Comparison of ENCODE assay signal across 19 cellular contexts in genomic region chr17:42178817-42179216, GRCh38. TPM values are rescaled to one million over a fixed set of nuclear protein-coding genes. Genes with fewer than 3 reads are reported as not detected.
DNase-seq lines count a peak whose midpoint lies in the region; ATAC-seq, FAIRE-seq and TF ChIP-seq lines count a peak whose summit lies in the region.
"Had no signal": no experiment of that assay in that cellular context is flagged by ENCODE, and none has a peak within 500 bp of the region (broad histone marks: within the 10 kb centered on the region; RNA-seq: fewer than 3 reads in every experiment).

No MANE protein-coding gene starts in this region.

- H3K27ac ChIP-seq in MM.1S (ENCODE audit: low read length) (peak overlapping the region; percentile 13; the same call in 1 of the 2 replicates), GM12878 (ENCODE audit: control insufficient read depth, insufficient read depth) (no peak overlapping the region), substantia nigra (ENCODE audit: low read depth, low read length, poor library complexity, severe bottlenecking) (no peak overlapping the region)
- H3K27ac ChIP-seq: uterus had no signal

- POLR2A ChIA-PET in GM12878 (lab: Charles Lee), result interaction anchor here (0.5 to 2.0 kb wide), 3 partner anchors 24 to 165 kb away, joined by 3 to 6 read pairs (median 6); partner anchors contain the start of gene RAB5C

- H2AFZ ChIP-seq in MM.1S (ENCODE audit: low read length), result no peak overlapping the region
- no peak overlapping the region for H2AFZ ChIP-seq in GM12878 (ENCODE audit: control insufficient read depth, low read depth, low read length)

- SMC1A ChIA-PET in GM12878 (lab: Charles Lee; ENCODE audit: uncharacterized antibody, unreplicated experiment), result interaction anchor here (1.0 to 4.7 kb wide), 5 partner anchors 16 to 59 kb away, joined by 3 to 53 read pairs (median 5); partner anchors contain the start of genes GHDC, KAT2A and RAB5C

- H3K4me3 ChIP-seq in MM.1S (ENCODE audit: low read length), result no peak overlapping the region
- H3K4me3 ChIP-seq in GM12878, result no peak overlapping the region
- H3K4me3 ChIP-seq: MG63, uterus had no signal

- intact Hi-C loops in GM12878 (cut with micrococcal nuclease; ENCODE audit: unreplicated experiment), result no loop called here

- H3K9ac ChIP-seq in MM.1S (ENCODE audit: low read length), result no peak overlapping the region
- H3K9ac ChIP-seq in GM12878 (ENCODE audit: control insufficient read depth, insufficient read depth, low read length), result no peak overlapping the region

- no peak for TF ChIP-seq RAD21 in GM12878 (IDR thresholded peaks at IDR 0.05; ENCODE audit: insufficient read depth, low read depth, low read length)

- H3K36me3 ChIP-seq in MM.1S (replicated peaks; ENCODE audit: insufficient read depth, low read length), result no peaks in the 10 kb centered on the region
- H3K36me3 ChIP-seq in GM12878 (ENCODE audit: control insufficient read depth in 2 of 2, insufficient read depth in 2 of 2, low read length in 1 of 2), result no peaks in the 10 kb centered on the region
- H3K36me3 ChIP-seq: MG63, uterus had no signal

- no peaks in the 10 kb centered on the region for H3K9me2 ChIP-seq in MM.1S (replicated peaks; ENCODE audit: insufficient read depth, low read length)

- peak; percentile 60 for ATAC-seq in GM12878
- ATAC-seq in HG02623 (IDR thresholded peaks at IDR 0.05; ENCODE audit: unreplicated experiment), result no peak
- ATAC-seq: T-cell had no signal

- peak; percentile 65 for FAIRE-seq in GM12878 (lab: Jason Lieb, UNC)

- TF ChIP-seq EP300 in GM12878 (IDR thresholded peaks at IDR 0.05; ENCODE audit: borderline replicate concordance in 1 of 2, control insufficient read depth in 1 of 2, low read depth in 2 of 2, low read length in 2 of 2), result no peak

- H3K4me2 ChIP-seq in MM.1S (ENCODE audit: low read depth, low read length) (peak overlapping the region; percentile 49; the same call in 1 of the 2 replicates), GM12878 (ENCODE audit: control insufficient read depth, insufficient read depth) (peak overlapping the region; percentile 11; the same call in 1 of the 2 replicates)

- in situ Hi-C loops in GM12878 (cut with MboI), result no loop called here

- no TSS peak for BruUV-seq in GM12878 (replicated peaks; lab: Mats Ljungman, UMichigan)

- no peak for TF ChIP-seq CTCF in MM.1S (IDR thresholded peaks at IDR 0.05; ENCODE audit: low read length)
- no peak for TF ChIP-seq CTCF in GM12878 (IDR thresholded peaks at IDR 0.05 in 2 of 3, conservative IDR thresholded peaks at IDR 0.05 in 1 of 3; ENCODE audit: control insufficient read depth in 2 of 3, extremely low read depth in 1 of 3, insufficient read depth in 1 of 3, low read depth in 3 of 3, low read length in 3 of 3)

- TF ChIP-seq POLR2A in GM12878 (IDR thresholded peaks at IDR 0.05; ENCODE audit: low read depth, low read length), result no peak

- no peaks in the 10 kb centered on the region for H3K79me2 ChIP-seq in MM.1S (ENCODE audit: low read length)
- H3K79me2 ChIP-seq in GM12878 (ENCODE audit: control insufficient read depth, insufficient read depth, low read length), result no peaks in the 10 kb centered on the region

- H3K4me1 ChIP-seq in MM.1S (ENCODE audit: low read length) (peaks cover 35% of the 10 kb centered on the region), GM12878 (ENCODE audit: control insufficient read depth, insufficient read depth, low read length) (peaks cover 32% of the 10 kb centered on the region)

- no peaks in the 10 kb centered on the region for H3K27me3 ChIP-seq in MM.1S (replicated peaks; ENCODE audit: insufficient read depth, low read length)
- no peaks in the 10 kb centered on the region for H3K27me3 ChIP-seq in GM12878 (replicated peaks in 1 of 2; ENCODE audit: control insufficient read depth in 2 of 2, insufficient read depth in 2 of 2, low read length in 1 of 2)

- CTCF ChIA-PET in GM12878 (lab: Yijun Ruan, JAX), result interaction anchor here (0.6 to 4.6 kb wide), 11 partner anchors 10 to 262 kb away, joined by 3 to 138 read pairs (median 3); partner anchors contain the start of gene KAT2A

- peaks cover 27% of the 10 kb centered on the region; the same call in 1 of the 2 replicates for H3F3A ChIP-seq in MM.1S (ENCODE audit: insufficient read depth, low read length)

- DNase-seq in stimulated activated naive CD4-positive, alpha-beta T cell treated with Interleukin-2 at 50 U/mL for 16 hours (lab: John Stamatoyannopoulos, UW), result peak; percentile 8
- DNase-seq in stimulated activated naive CD4-positive, alpha-beta T cell (lab: John Stamatoyannopoulos, UW), result no peak
- peak; percentile 79 for DNase-seq in MM.1S
- DNase-seq in GM12878 (ENCODE audit: low read depth, low spot score), result no peak
- no peak for DNase-seq in NCI-H2081 treated with DMSO at 0.1 percent for 48 hours (lab: John Stamatoyannopoulos, UW)
- DNase-seq in NCI-H2029 treated with DMSO at 0.1 percent for 48 hours (lab: John Stamatoyannopoulos, UW), result no peak
- DNase-seq in substantia nigra (lab: John Stamatoyannopoulos, UW), result no peak
- DNase-seq: activated CD4-positive, alpha-beta T cell treated with anti-CD3 and anti-CD28 coated beads, Interleukin-2, amount 50 U/mL, for 4 hours; activated naive CD4-positive, alpha-beta T cell treated with anti-CD3 and anti-CD28 coated beads for 36 hours; head of caudate nucleus; kidney glomerular epithelial cell; MG63; NCI-H2227 treated with DMSO at 0.1 percent for 48 hours; uterus had no signal

- no peaks in the 10 kb centered on the region for H4K20me1 ChIP-seq in MM.1S (ENCODE audit: insufficient read depth, low read length)
- H4K20me1 ChIP-seq in GM12878 (ENCODE audit: control insufficient read depth, insufficient read depth), result no peaks in the 10 kb centered on the region

- H3K9me3 ChIP-seq in MM.1S (replicated peaks; ENCODE audit: insufficient read depth, low read length), result no peaks in the 10 kb centered on the region
- no peaks in the 10 kb centered on the region for H3K9me3 ChIP-seq in GM12878 (replicated peaks; ENCODE audit: control insufficient read depth, insufficient read depth, low read length)
- H3K9me3 ChIP-seq: MG63, uterus had no signal

- RAD21 ChIA-PET in GM12878 (lab: Charles Lee; ENCODE audit: unreplicated experiment), result interaction anchor here (0.5 to 4.7 kb wide), 3 partner anchors 59 to 217 kb away, joined by 3 to 78 read pairs (median 5); partner anchors contain the start of gene KAT2A

- 1% methylated on average over 14 of the region's 14 CpGs for WGBS in GM12878 (ENCODE audit: insufficient coverage, insufficient replicate concordance, low lambda C conversion rate, missing lambda C conversion rate)

RNA-seq across cellular contexts. Expression of gene KCNH4, which starts 2.1 kb away (rescaled TPM):
- total RNA-seq in GM12878 (2013; cell fraction: nucleolus; rRNA removed), result 1.3 and 1.7 TPM in 2 replicates
- total RNA-seq in GM12878 (2014; rRNA removed), result 0.06 TPM in 1 of 2 replicates, not detected in the other
- total RNA-seq in GM12878 (2014; rRNA removed; fragmentation: Illumina TruSeq; extraction: Trizol), result 0.09 TPM in 1 of 2 replicates, not detected in the other
- total RNA-seq in GM12878 (2021), result 0.19 and 0.26 TPM in 2 replicates
- 0.12 TPM for polyA plus RNA-seq in GM12878 (2011; ENCODE audit: low read depth)
- polyA plus RNA-seq in GM12878 (2011; rRNA removed), result 0.39 and 0.88 TPM in 2 replicates
- 1.2 and 1.4 TPM in 2 replicates for polyA plus RNA-seq in GM12878 (2011; cell fraction: cytosol; rRNA removed)
- 2.5 and 3.5 TPM in 2 replicates for polyA plus RNA-seq in GM12878 (2011; cell fraction: nucleus; rRNA removed)
- polyA plus RNA-seq in GM12878 (2012), result 0.21 and 0.28 TPM in 2 replicates
- 0.12 TPM in 1 of 2 replicates, not detected in the other for polyA plus RNA-seq in GM12878 (2014; fragmentation: Illumina TruSeq; extraction: Trizol)
- under 1 TPM in 1 of 2 experiments, not detected in 1; 0.04 TPM for polyA plus RNA-seq in GM12878 (2014; fragmentation: Nextera tagmentation; extraction: Ambion mirVana)
- polyA plus RNA-seq in GM12878 (2014; rRNA removed), result 0.10 and 0.30 TPM in 2 replicates
- under 1 TPM; 0.03 to 0.09 TPM for polyA plus RNA-seq in GM12878 (2016; fragmentation: Nextera tagmentation; extraction: Ambion mirVana)
- polyA minus RNA-seq in GM12878 (2011; rRNA and poly(A)+ RNA removed), result 1.2 and 1.3 TPM in 2 replicates
- polyA minus RNA-seq in GM12878 (2011; cell fraction: cytosol; rRNA and poly(A)+ RNA removed), result 0.42 TPM in 1 of 2 replicates, not detected in the other
- polyA minus RNA-seq in GM12878 (2011; cell fraction: nucleus; rRNA and poly(A)+ RNA removed), result 0.73 and 1.3 TPM in 2 replicates
- total RNA-seq: HT-29, pulmonary artery endothelial cell had no signal

RNA-seq across cellular contexts. Expression of gene HCRT, which starts 6.4 kb away (rescaled TPM):
- total RNA-seq in GM12878 (2013; cell fraction: nucleolus; rRNA removed), result not detected in 2 replicates
- total RNA-seq in GM12878 (2014; rRNA removed) (not detected in 2 replicates), GM12878 (2014; rRNA removed; fragmentation: Illumina TruSeq; extraction: Trizol) (not detected in 2 replicates), GM12878 (2021) (0.41 TPM in 1 of 2 replicates, not detected in the other)
- polyA plus RNA-seq in GM12878 (2011; ENCODE audit: low read depth), result not detected
- polyA plus RNA-seq in GM12878 (2011; rRNA removed) (not detected in 2 replicates), GM12878 (2014; fragmentation: Illumina TruSeq; extraction: Trizol) (not detected in 2 replicates), GM12878 (2014; fragmentation: Nextera tagmentation; extraction: Ambion mirVana) (not detected), GM12878 (2014; rRNA removed) (not detected in 2 replicates), GM12878 (2016; fragmentation: Nextera tagmentation; extraction: Ambion mirVana) (not detected)
- not detected in 2 replicates for polyA plus RNA-seq in GM12878 (2011; cell fraction: cytosol; rRNA removed)
- not detected in 2 replicates for polyA plus RNA-seq in GM12878 (2011; cell fraction: nucleus; rRNA removed)
- not detected in 2 replicates for polyA plus RNA-seq in GM12878 (2012)
- polyA minus RNA-seq in GM12878 (2011; rRNA and poly(A)+ RNA removed), result not detected in 2 replicates
- not detected in 2 replicates for polyA minus RNA-seq in GM12878 (2011; cell fraction: cytosol; rRNA and poly(A)+ RNA removed)
- polyA minus RNA-seq in GM12878 (2011; cell fraction: nucleus; rRNA and poly(A)+ RNA removed), result not detected in 2 replicates
- total RNA-seq: activated naive CD4-positive, alpha-beta T cell treated with anti-CD3 and anti-CD28 coated beads for 36 hours; HT-29; mucosa of gallbladder; pulmonary artery endothelial cell; T-cell had no signal

RNA-seq across cellular contexts. Expression of gene GHDC, which starts 15.5 kb away (rescaled TPM):
- 40.6 and 47.9 TPM in 2 replicates for total RNA-seq in GM12878 (2013; cell fraction: nucleolus; rRNA removed)
- total RNA-seq in GM12878 (2014; rRNA removed) (17.2 and 17.6 TPM in 2 replicates), GM12878 (2014; rRNA removed; fragmentation: Illumina TruSeq; extraction: Trizol) (6.8 TPM in 2 replicates), GM12878 (2021) (20.6 and 21.2 TPM in 2 replicates)
- 9.4 TPM for polyA plus RNA-seq in GM12878 (2011; ENCODE audit: low read depth)
- polyA plus RNA-seq in GM12878 (2011; rRNA removed) (6.1 and 12.3 TPM in 2 replicates), GM12878 (2014; fragmentation: Illumina TruSeq; extraction: Trizol) (4.1 and 6.5 TPM in 2 replicates), GM12878 (2014; fragmentation: Nextera tagmentation; extraction: Ambion mirVana) (1 to 10 TPM in 1 of 2 experiments, under 1 TPM in 1; 0.72 to 2.2 TPM), GM12878 (2014; rRNA removed) (20.4 and 20.5 TPM in 2 replicates), GM12878 (2016; fragmentation: Nextera tagmentation; extraction: Ambion mirVana) (10 to 100 TPM; 13.5 to 15.5 TPM)
- 13.2 and 23.1 TPM in 2 replicates for polyA plus RNA-seq in GM12878 (2011; cell fraction: cytosol; rRNA removed)
- polyA plus RNA-seq in GM12878 (2011; cell fraction: nucleus; rRNA removed), result 63.3 and 67.9 TPM in 2 replicates
- 16.6 and 21.5 TPM in 2 replicates for polyA plus RNA-seq in GM12878 (2012)
- polyA minus RNA-seq in GM12878 (2011; rRNA and poly(A)+ RNA removed), result 6.4 and 21.6 TPM in 2 replicates
- 10.2 and 12.4 TPM in 2 replicates for polyA minus RNA-seq in GM12878 (2011; cell fraction: cytosol; rRNA and poly(A)+ RNA removed)
- 12.3 and 16.6 TPM in 2 replicates for polyA minus RNA-seq in GM12878 (2011; cell fraction: nucleus; rRNA and poly(A)+ RNA removed)

RNA-seq across cellular contexts. Expression of gene RAB5C, which starts 24.0 kb away (rescaled TPM):
- 14.4 and 17.0 TPM in 2 replicates for total RNA-seq in GM12878 (2013; cell fraction: nucleolus; rRNA removed)
- total RNA-seq in GM12878 (2014; rRNA removed) (52.9 and 60.5 TPM in 2 replicates), GM12878 (2014; rRNA removed; fragmentation: Illumina TruSeq; extraction: Trizol) (42.3 and 42.9 TPM in 2 replicates), GM12878 (2021) (67.7 and 70.7 TPM in 2 replicates)
- polyA plus RNA-seq in GM12878 (2011; ENCODE audit: low read depth), result 30.0 TPM
- polyA plus RNA-seq in GM12878 (2011; rRNA removed) (51.7 and 90.4 TPM in 2 replicates), GM12878 (2014; fragmentation: Illumina TruSeq; extraction: Trizol) (40.8 and 80.7 TPM in 2 replicates), GM12878 (2014; fragmentation: Nextera tagmentation; extraction: Ambion mirVana) (1 to 10 TPM; 1.2 to 1.7 TPM), GM12878 (2014; rRNA removed) (91.9 and 94.4 TPM in 2 replicates), GM12878 (2016; fragmentation: Nextera tagmentation; extraction: Ambion mirVana) (10 to 100 TPM; 49.9 to 51.7 TPM)
- polyA plus RNA-seq in GM12878 (2011; cell fraction: cytosol; rRNA removed), result 117 and 153 TPM in 2 replicates
- polyA plus RNA-seq in GM12878 (2011; cell fraction: nucleus; rRNA removed), result 54.9 and 70.0 TPM in 2 replicates
- polyA plus RNA-seq in GM12878 (2012), result 46.1 and 53.6 TPM in 2 replicates
- 35.5 and 46.5 TPM in 2 replicates for polyA minus RNA-seq in GM12878 (2011; rRNA and poly(A)+ RNA removed)
- polyA minus RNA-seq in GM12878 (2011; cell fraction: cytosol; rRNA and poly(A)+ RNA removed), result 16.0 and 32.4 TPM in 2 replicates
- 7.0 and 10.0 TPM in 2 replicates for polyA minus RNA-seq in GM12878 (2011; cell fraction: nucleus; rRNA and poly(A)+ RNA removed)

RNA-seq across cellular contexts. Expression of gene HSPB9, which starts 56.2 kb away (rescaled TPM):
- total RNA-seq in GM12878 (2013; cell fraction: nucleolus; rRNA removed), result not detected in 2 replicates
- total RNA-seq in GM12878 (2014; rRNA removed) (not detected in 2 replicates), GM12878 (2014; rRNA removed; fragmentation: Illumina TruSeq; extraction: Trizol) (not detected in 2 replicates), GM12878 (2021) (not detected in 2 replicates)
- 0.13 TPM for polyA plus RNA-seq in GM12878 (2011; ENCODE audit: low read depth)
- polyA plus RNA-seq in GM12878 (2011; rRNA removed) (0.04 and 0.07 TPM in 2 replicates), GM12878 (2014; fragmentation: Illumina TruSeq; extraction: Trizol) (not detected in 2 replicates), GM12878 (2014; fragmentation: Nextera tagmentation; extraction: Ambion mirVana) (not detected), GM12878 (2014; rRNA removed) (not detected in 2 replicates), GM12878 (2016; fragmentation: Nextera tagmentation; extraction: Ambion mirVana) (under 1 TPM; 0.11 to 0.40 TPM)
- 0.07 and 0.09 TPM in 2 replicates for polyA plus RNA-seq in GM12878 (2011; cell fraction: cytosol; rRNA removed)
- 0.81 and 1.4 TPM in 2 replicates for polyA plus RNA-seq in GM12878 (2011; cell fraction: nucleus; rRNA removed)
- polyA plus RNA-seq in GM12878 (2012), result 0.26 and 0.27 TPM in 2 replicates
- not detected in 2 replicates for polyA minus RNA-seq in GM12878 (2011; rRNA and poly(A)+ RNA removed)
- polyA minus RNA-seq in GM12878 (2011; cell fraction: cytosol; rRNA and poly(A)+ RNA removed), result not detected in 2 replicates
- 0.12 TPM in 1 of 2 replicates, not detected in the other for polyA minus RNA-seq in GM12878 (2011; cell fraction: nucleus; rRNA and poly(A)+ RNA removed)
- total RNA-seq: activated naive CD4-positive, alpha-beta T cell treated with anti-CD3 and anti-CD28 coated beads for 36 hours; HT-29; pulmonary artery endothelial cell had no signal

Comparison
In these comparisons a context has a peak if more than half of its experiments do, and no peak if none do; other contexts are left out.
1. DNase-seq: peak in stimulated activated naive CD4-positive, alpha-beta T cell treated with Interleukin-2 at 50 U/mL for 16 hours (single experiment) and MM.1S (single experiment); none in stimulated activated naive CD4-positive, alpha-beta T cell (0 of 6), GM12878 (single experiment), NCI-H2081 treated with DMSO at 0.1 percent for 48 hours (single experiment), NCI-H2029 treated with DMSO at 0.1 percent for 48 hours (single experiment) and substantia nigra (0 of 49).